In the genomic region with DNA sequence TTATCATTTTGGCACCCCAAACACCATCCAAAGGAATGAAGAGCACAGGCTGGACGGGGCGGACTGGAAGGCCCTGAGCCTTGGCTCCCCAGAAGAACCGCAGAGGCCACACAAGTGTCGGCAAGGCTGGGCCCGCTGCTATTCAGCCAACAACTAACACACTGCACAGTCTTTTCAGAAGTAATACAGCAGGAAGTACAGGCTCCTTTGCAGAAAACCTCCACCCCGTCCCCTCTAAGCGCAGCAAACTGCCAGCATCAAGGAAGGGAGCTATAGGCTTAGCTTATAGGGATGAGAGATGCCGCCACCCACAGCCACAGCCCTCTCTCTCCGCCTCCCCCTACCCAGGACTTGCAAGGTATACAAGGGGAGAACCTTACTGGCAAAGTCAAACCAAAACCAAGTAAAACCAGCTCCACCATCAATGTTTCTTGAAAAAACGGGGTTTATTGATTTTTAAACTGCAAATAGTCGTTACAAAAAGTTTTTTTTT, we compare ENCODE assay signal across 8 cellular contexts. TPM values are rescaled to one million over a fixed set of nuclear protein-coding genes. Genes with fewer than 3 reads are reported as not detected.
DNase-seq lines count a peak whose midpoint lies in the region; ATAC-seq and TF ChIP-seq lines count a peak whose summit lies in the region.

No MANE protein-coding gene starts in this region.

- H3K4me3 ChIP-seq in breast epithelium = peak overlapping the region in 2 of 3 donors; percentile 13 to 42
- H3K4me3 ChIP-seq in mesenchymal stem cell (ENCODE audit: insufficient read depth in 1 of 2, low read depth in 1 of 2, low read length in 2 of 2) = peak overlapping the region in 1 of 2 experiments; percentile 76
- peak overlapping the region in 1 of 4 donors; percentile 66 for H3K4me3 ChIP-seq in transverse colon
- H3K4me3 ChIP-seq in MG63 = no peak overlapping the region

- no peak overlapping the region for H3K4ac ChIP-seq in mesenchymal stem cell (ENCODE audit: low read depth in 1 of 2, low read length in 2 of 2)

- WGBS in mesenchymal stem cell = 77% methylated on average over 6 of the region's 11 CpGs
- 22 to 60% methylated on average over 2 to 11 of the region's 11 CpGs for WGBS in transverse colon (ENCODE audit: low coverage in 1 of 2), 2 donors

- in situ Hi-C loops in transverse colon (cut with MboI; ENCODE audit: low pct_ligation_motif_present in 1 of 4, low pct_unique_long_range_greater_than_20kb in 1 of 4, low sequenced_read_pairs in 3 of 4) = loop anchor here in 2 of 4 donors (10.0 kb wide), 1 partner anchor 542 kb away; no protein-coding TSS in a partner anchor

- H2BK12ac ChIP-seq in mesenchymal stem cell (ENCODE audit: low read length in 2 of 2) = no peak overlapping the region

- TF ChIP-seq EP300 in transverse colon (IDR thresholded peaks at IDR 0.05; ENCODE audit: low read depth) = no peak

- peaks cover 0 to 3% of the 10 kb centered on the region in 2 donors for H3K4me1 ChIP-seq in breast epithelium
- H3K4me1 ChIP-seq in mesenchymal stem cell (ENCODE audit: control insufficient read depth, insufficient read depth, low read depth, low read length) = peaks cover 41% of the 10 kb centered on the region
- H3K4me1 ChIP-seq in transverse colon = peaks cover 0 to 77% (median 47%) of the 10 kb centered on the region in 4 donors

- no peak overlapping the region for H2AFZ ChIP-seq in mesenchymal stem cell (ENCODE audit: low read depth, low read length)

- no peak overlapping the region for H2BK5ac ChIP-seq in mesenchymal stem cell (ENCODE audit: low read depth, low read length, poor library complexity, severe bottlenecking)

- H3K27me3 ChIP-seq in breast epithelium (no peaks in the 10 kb centered on the region), mesenchymal stem cell (ENCODE audit: control insufficient read depth in 1 of 2, insufficient read depth in 1 of 2, low read length in 2 of 2) (no peaks in the 10 kb centered on the region), transverse colon (no peaks in the 10 kb centered on the region), MG63 (no peaks in the 10 kb centered on the region)

- H3K23ac ChIP-seq in mesenchymal stem cell (ENCODE audit: low read length in 2 of 2) = no peak overlapping the region

- H3K79me1 ChIP-seq in mesenchymal stem cell (replicated peaks; ENCODE audit: low read length, poor library complexity, severe bottlenecking) = peaks cover 3% of the 10 kb centered on the region

- TF ChIP-seq CTCF in breast epithelium (IDR thresholded peaks at IDR 0.05) (no peak), transverse colon (IDR thresholded peaks at IDR 0.05) (no peak)

- H3K9me3 ChIP-seq in breast epithelium (no peaks in the 10 kb centered on the region), mesenchymal stem cell (ENCODE audit: control insufficient read depth, low read length) (no peaks in the 10 kb centered on the region), transverse colon (no peaks in the 10 kb centered on the region), MG63 (no peaks in the 10 kb centered on the region)

- H3K9ac ChIP-seq in mesenchymal stem cell (ENCODE audit: low read length) = peak overlapping the region; percentile 100

- TF ChIP-seq POLR2A in breast epithelium (IDR thresholded peaks at IDR 0.05) (peak; percentile 32), transverse colon (IDR thresholded peaks at IDR 0.05) (no peak)

- H2BK15ac ChIP-seq in mesenchymal stem cell (ENCODE audit: low read depth, poor library complexity, severe bottlenecking) = no peak overlapping the region

- no peak overlapping the region for H2BK120ac ChIP-seq in mesenchymal stem cell (ENCODE audit: low read depth, low read length)

- peak overlapping the region; percentile 52 for H4K8ac ChIP-seq in mesenchymal stem cell (ENCODE audit: low read length)

- H3K27ac ChIP-seq in breast epithelium (peak overlapping the region; percentile 76 to 98), mesenchymal stem cell (ENCODE audit: low read length, poor library complexity, severe bottlenecking) (peak overlapping the region; percentile 84), transverse colon (peak overlapping the region; percentile 97 to 100 (median 98))

- intact Hi-C loops in breast epithelium (cut with DNase I; ENCODE audit: low total_unique reads) (loop anchor here (5.0 kb wide), 2 partner anchors 540 to 625 kb away; no protein-coding TSS in a partner anchor), transverse colon (cut with DNase I; ENCODE audit: low total_unique reads) (no loop called here)

- peak overlapping the region; percentile 51 for H3K4me2 ChIP-seq in mesenchymal stem cell (ENCODE audit: low read length, poor library complexity, severe bottlenecking)

- H3K18ac ChIP-seq in mesenchymal stem cell (ENCODE audit: low read depth in 1 of 2, low read length in 2 of 2) = peak overlapping the region; percentile 64 to 93

- H3K14ac ChIP-seq in mesenchymal stem cell (ENCODE audit: low read length in 2 of 2) = peak overlapping the region in 1 of 2 experiments; percentile 26

- no peak for ATAC-seq in HG02763 (IDR thresholded peaks at IDR 0.05; ENCODE audit: unreplicated experiment)

- DNase-seq in stimulated activated CD4-positive, alpha-beta T cell treated with anti-CD3 and anti-CD28 coated beads, Interleukin-1b, Interleukin-23, amount 100 ng/mL, for 48 hours = peak; percentile 39
- no peak for DNase-seq in stimulated activated CD4-positive, alpha-beta T cell treated with anti-CD3 and anti-CD28 coated beads, Interleukin-2, amount 100 ng/mL, for 48 hours
- DNase-seq in breast epithelium (ENCODE audit: low spot score in 2 of 2) (peak in 1 of 2 donors; percentile 73), mesenchymal stem cell (no peak), transverse colon (peak; percentile 50), MG63 (no peak)
- no peak for DNase-seq in NK-92 treated with Interleukin-12 subunit alpha and Interleukin-12 subunit beta, amount 100 ng/mL, for 24 hours (lab: John Stamatoyannopoulos, UW)

- H2AK5ac ChIP-seq in mesenchymal stem cell (ENCODE audit: low read length, severe bottlenecking) = peak overlapping the region; percentile 49

- no peak overlapping the region for H4K91ac ChIP-seq in mesenchymal stem cell (ENCODE audit: low read length)

- peaks cover 10% of the 10 kb centered on the region for H3K36me3 ChIP-seq in breast epithelium
- peaks cover 37 to 53% of the 10 kb centered on the region in 2 experiments for H3K36me3 ChIP-seq in mesenchymal stem cell (ENCODE audit: control insufficient read depth in 1 of 2, insufficient read depth in 2 of 2, low read depth in 1 of 2, low read length in 2 of 2)
- peaks cover 0 to 31% (median 12%) of the 10 kb centered on the region in 4 donors for H3K36me3 ChIP-seq in transverse colon
- peaks cover 51% of the 10 kb centered on the region for H3K36me3 ChIP-seq in MG63

RNA-seq across cellular contexts. Expression of a gene that starts 5.6 kb away (rescaled TPM):
- total RNA-seq in breast epithelium = 100 to 1,000 TPM; 198 to 737 (median 492) TPM
- polyA plus RNA-seq in mesenchymal stem cell (2013, experiment 1 of 2) = 407 TPM
- 408 TPM for polyA plus RNA-seq in mesenchymal stem cell (2013, experiment 2 of 2)
- 100 to 1,000 TPM; 180 to 712 (median 266) TPM for total RNA-seq in transverse colon
- 9.3 and 30.2 TPM in 2 replicates for total RNA-seq in MG63 (2014; rRNA removed; shearing (Covaris generic); ENCODE audit: low replicate concordance)

Comparison
In these comparisons a context has a peak if more than half of its experiments do, and no peak if none do; other contexts are left out.
1. DNase-seq: peak in stimulated activated CD4-positive, alpha-beta T cell treated with anti-CD3 and anti-CD28 coated beads, Interleukin-1b, Interleukin-23, amount 100 ng/mL, for 48 hours (single experiment) and transverse colon (single experiment); none in stimulated activated CD4-positive, alpha-beta T cell treated with anti-CD3 and anti-CD28 coated beads, Interleukin-2, amount 100 ng/mL, for 48 hours (0 of 2), mesenchymal stem cell (single experiment), NK-92 treated with Interleukin-12 subunit alpha and Interleukin-12 subunit beta, amount 100 ng/mL, for 24 hours (single experiment) and MG63 (single experiment).
2. Peak in every context shown above with its lines, with median percentiles within 50 percentile points of each other: H3K27ac ChIP-seq.